Comparison of ENCODE assay signal across 20 cellular contexts in genomic region chr15:32837935-32838334, GRCh38.
A peak's percentile ranks its signal among the peaks of the same experiment; 100 is the strongest.
DNase-seq lines count a peak whose midpoint lies in the region; ATAC-seq, FAIRE-seq and TF ChIP-seq lines count a peak whose summit lies in the region.
"Had no signal": no experiment of that assay in that cellular context is flagged by ENCODE, and none has a peak within 500 bp of the region (broad histone marks: within the 10 kb centered on the region; RNA-seq: fewer than 3 reads in every experiment).

No MANE protein-coding gene starts in this region.

- H3K36me3 ChIP-seq in IMR-90 (ENCODE audit: control insufficient read depth, insufficient read depth, low read length): peaks cover 4% of the 10 kb centered on the region
- no peaks in the 10 kb centered on the region for H3K36me3 ChIP-seq in astrocyte (ENCODE audit: insufficient read depth, low read length)

- peak overlapping the region; percentile 92 for H3K14ac ChIP-seq in IMR-90 (replicated peaks; ENCODE audit: low read depth, low read length)

- dilution Hi-C loops in IMR-90 (cut with HindIII; ENCODE audit: low sequenced_read_pairs, unreplicated experiment): no loop called here

- H3K9me3 ChIP-seq in A549 (no peaks in the 10 kb centered on the region), IMR-90 (ENCODE audit: control insufficient read depth, insufficient read depth, low read length) (no peaks in the 10 kb centered on the region), astrocyte (ENCODE audit: insufficient read depth, low read depth, low read length) (no peaks in the 10 kb centered on the region)

- TF ChIP-seq EP300 in A549 (IDR thresholded peaks at IDR 0.05): no peak

- no peaks in the 10 kb centered on the region for H4K20me1 ChIP-seq in IMR-90 (ENCODE audit: insufficient read depth, low read length)
- H4K20me1 ChIP-seq in astrocyte (ENCODE audit: insufficient read depth, low read length): no peaks in the 10 kb centered on the region

- H3K4me1 ChIP-seq in A549 (peaks cover 35% of the 10 kb centered on the region), IMR-90 (ENCODE audit: control insufficient read depth, insufficient read depth, low read length) (peaks cover 24% of the 10 kb centered on the region), astrocyte (ENCODE audit: insufficient read depth, low read length) (peaks cover 38% of the 10 kb centered on the region)

- H4K8ac ChIP-seq in IMR-90 (ENCODE audit: low read depth in 2 of 2, low read length in 2 of 2): peak overlapping the region; percentile 48 to 96

- H3K18ac ChIP-seq in IMR-90 (ENCODE audit: low read depth, low read length): peak overlapping the region; percentile 64

- H2AK9ac ChIP-seq in IMR-90 (replicated peaks; ENCODE audit: low read depth, low read length, poor library complexity): no peak overlapping the region

- H2BK5ac ChIP-seq in IMR-90 (ENCODE audit: low read depth, low read length, poor library complexity, severe bottlenecking): peak overlapping the region; percentile 100

- H3K4me2 ChIP-seq in A549 (peak overlapping the region; percentile 50; the same call in 2 of the 3 replicates), IMR-90 (ENCODE audit: low read depth, low read length) (no peak overlapping the region), astrocyte (ENCODE audit: low read length) (peak overlapping the region; percentile 16)
- H3K4me2 ChIP-seq: BLaER1 treated with 17β-estradiol and CSF1 and Interleukin-3, amounts not matched to agents 10 nM and 100 nM had no signal

- H3K56ac ChIP-seq in IMR-90 (ENCODE audit: extremely low read depth, insufficient read depth, low read length): 0 out of 2 replicates have a peak overlapping the region, but pooled peaks have one; percentile 19

- no peak for TF ChIP-seq POLR2A in A549 (IDR thresholded peaks at IDR 0.05; ENCODE audit: low read length)
- no peak for TF ChIP-seq POLR2A in IMR-90 (IDR thresholded peaks at IDR 0.05; ENCODE audit: low read depth, low read length)

- no peak overlapping the region for H3K4me3 Mint-ChIP-seq in astrocyte (ENCODE audit: unreplicated experiment)
- H3K4me3 Mint-ChIP-seq: CD8-positive, alpha-beta memory T cell; H9 had no signal

- H3K9me1 ChIP-seq in IMR-90 (ENCODE audit: insufficient read depth, low read length): peaks cover 27% of the 10 kb centered on the region

- no peak overlapping the region for H3K4me3 ChIP-seq in A549
- no peak overlapping the region for H3K4me3 ChIP-seq in IMR-90 (ENCODE audit: insufficient read depth, low read depth, low read length)
- H3K4me3 ChIP-seq in astrocyte (ENCODE audit: insufficient read depth, low read depth, low read length): no peak overlapping the region
- H3K4me3 ChIP-seq: BLaER1 treated with 17β-estradiol and CSF1 and Interleukin-3, amounts not matched to agents 10 nM and 100 nM; K562 had no signal

- no peak for ATAC-seq in A549
- no peak for ATAC-seq in IMR-90 (ENCODE audit: low read depth)
- no peak for ATAC-seq in HG02870 (IDR thresholded peaks at IDR 0.05; ENCODE audit: unreplicated experiment)
- no peak for ATAC-seq in HG02623 (IDR thresholded peaks at IDR 0.05; ENCODE audit: unreplicated experiment)
- ATAC-seq: K562 had no signal

- H3K27ac ChIP-seq in A549: peak overlapping the region; percentile 59 to 73; a peak in 5 of 6 replicates
- peak overlapping the region; percentile 67 for H3K27ac ChIP-seq in IMR-90 (ENCODE audit: insufficient read depth, low read length)
- peak overlapping the region; percentile 55 for H3K27ac ChIP-seq in astrocyte (ENCODE audit: low read depth, low read length)
- H3K27ac ChIP-seq in layer of hippocampus (ENCODE audit: low read depth, low read length): peak overlapping the region; percentile 77
- H3K27ac ChIP-seq: BLaER1 treated with 17β-estradiol and CSF1 and Interleukin-3, amounts not matched to agents 10 nM and 100 nM had no signal

- in situ Hi-C loops in IMR-90 (cut with MboI; ENCODE audit: low sequenced_read_pairs): no loop called here

- peaks cover 2% of the 10 kb centered on the region for H3K9me3 Mint-ChIP-seq in astrocyte (ENCODE audit: unreplicated experiment)
- H3K9me3 Mint-ChIP-seq: CD8-positive, alpha-beta memory T cell; H9 had no signal

- FAIRE-seq in A549 (lab: Jason Lieb, UNC) (no peak), astrocyte (lab: Jason Lieb, UNC) (no peak)
- FAIRE-seq: D721Med, GM12892, GM18507, K562 had no signal

- intact Hi-C loops in IMR-90 (cut with micrococcal nuclease): no loop called here

- H2AFZ ChIP-seq in IMR-90 (replicated peaks; ENCODE audit: low read length, poor library complexity) (no peak overlapping the region), astrocyte (ENCODE audit: low read depth, low read length) (no peak overlapping the region)

- peak overlapping the region; percentile 83 for H2BK20ac ChIP-seq in IMR-90 (ENCODE audit: low read depth, low read length)

- H3K23ac ChIP-seq in IMR-90 (ENCODE audit: low read depth, low read length): peak overlapping the region; percentile 86

- 90% methylated on average over 8 of the region's 8 CpGs for WGBS in A549 (ENCODE audit: missing lambda C conversion rate)
- WGBS in IMR-90 (ENCODE audit: extremely low coverage in 2 of 2, insufficient read length in 1 of 2), 2 experiments: 94% methylated on average over 7 of the region's 8 CpGs; no CpG with 5 or more reads in 1 of the 2 experiments

- CTCF ChIA-PET in A549 (lab: Yijun Ruan, JAX) (interaction anchor here (1.0 to 6.6 kb wide), 5 partner anchors 11 to 187 kb away, joined by 4 to 57 read pairs (median 7); no protein-coding TSS in a partner anchor), IMR-90 (lab: Yijun Ruan, JAX) (no interaction called here)

- H3K4ac ChIP-seq in IMR-90 (ENCODE audit: low read depth, low read length): peak overlapping the region; percentile 89

- peak overlapping the region; percentile 25; the same call in 2 of the 3 replicates for H2BK15ac ChIP-seq in IMR-90 (ENCODE audit: low read depth, low read length)

- H2BK120ac ChIP-seq in IMR-90 (ENCODE audit: low read depth, low read length): peak overlapping the region; percentile 81

- H3K27me3 Mint-ChIP-seq in astrocyte (ENCODE audit: low read depth, unreplicated experiment): no peaks in the 10 kb centered on the region

- H4K91ac ChIP-seq in IMR-90 (ENCODE audit: insufficient read depth, low read depth, low read length): peak overlapping the region; percentile 99

- no peak overlapping the region for H3K27ac Mint-ChIP-seq in astrocyte (ENCODE audit: unreplicated experiment)
- H3K27ac Mint-ChIP-seq: H9 had no signal

- H3K36me3 Mint-ChIP-seq in astrocyte (ENCODE audit: low read depth, unreplicated experiment): peaks cover under 1% of the 10 kb centered on the region

- TF ChIP-seq RAD21 in A549 (conservative IDR thresholded peaks at IDR 0.05 in 1 of 2, IDR thresholded peaks at IDR 0.05 in 1 of 2) (no peak), IMR-90 (IDR thresholded peaks at IDR 0.05; ENCODE audit: low read length) (no peak)

- H3K9ac ChIP-seq in IMR-90 (ENCODE audit: low read depth, low read length) (peak overlapping the region; percentile 3; the same call in 1 of the 2 replicates), astrocyte (ENCODE audit: low read length) (peak overlapping the region; percentile 4)
- H3K9ac ChIP-seq: BLaER1 treated with 17β-estradiol and CSF1 and Interleukin-3, amounts not matched to agents 10 nM and 100 nM had no signal

- H3K4me1 Mint-ChIP-seq in astrocyte (ENCODE audit: low read depth, unreplicated experiment): peaks cover 34% of the 10 kb centered on the region
- H3K4me1 Mint-ChIP-seq: CD8-positive, alpha-beta memory T cell had no signal

- peaks cover 62 to 82% of the 10 kb centered on the region in 2 experiments for H3K79me1 ChIP-seq in IMR-90 (ENCODE audit: low read depth in 1 of 2, low read length in 2 of 2)

- H2AK5ac ChIP-seq in IMR-90 (ENCODE audit: low read depth, low read length): peak overlapping the region; percentile 47

- DNase-seq in A549 (ENCODE audit: low read depth in 1 of 2, low spot score in 1 of 2) (no peak), IMR-90 (no peak), astrocyte (ENCODE audit: low read depth) (no peak), nucleus accumbens (lab: John Stamatoyannopoulos, UW) (no peak)
- DNase-seq in stimulated activated CD4-positive, alpha-beta T cell treated with anti-CD3 and anti-CD28 coated beads, Interleukin-2, amount 100 ng/mL, for 24 hours: no peak
- DNase-seq: CD8-positive, alpha-beta memory T cell; H9; NCI-H1105; NCI-H2171 treated with DMSO at 0.1 percent for 48 hours; NCI-H446; OCI-M1; SIG-M5 had no signal

- no TSS peak for BruUV-seq in IMR-90 (replicated peaks; lab: Mats Ljungman, UMichigan)

- H4K5ac ChIP-seq in IMR-90 (ENCODE audit: low read depth, low read length): peak overlapping the region; percentile 71

- no peak for TF ChIP-seq CTCF in A549 (IDR thresholded peaks at IDR 0.05)
- TF ChIP-seq CTCF in IMR-90 (conservative IDR thresholded peaks at IDR 0.05; ENCODE audit: low read depth, low read length): no peak
- TF ChIP-seq CTCF in astrocyte (IDR thresholded peaks at IDR 0.05; ENCODE audit: insufficient read depth, low read depth, low read length): no peak

- POLR2A ChIA-PET in A549 (lab: Yijun Ruan, JAX) (no interaction called here), IMR-90 (lab: Charles Lee; ENCODE audit: unreplicated experiment) (no interaction called here)

- H3K79me2 ChIP-seq in astrocyte (ENCODE audit: insufficient read depth, low read length): no peaks in the 10 kb centered on the region

- H3K27me3 ChIP-seq in IMR-90 (ENCODE audit: control insufficient read depth, insufficient read depth, low read length): no peaks in the 10 kb centered on the region
- no peaks in the 10 kb centered on the region for H3K27me3 ChIP-seq in astrocyte (ENCODE audit: insufficient read depth, low read length)
- H3K27me3 ChIP-seq in layer of hippocampus (ENCODE audit: control insufficient read depth, insufficient read depth, low read length): no peaks in the 10 kb centered on the region
- H3K27me3 ChIP-seq: BLaER1 treated with 17β-estradiol and CSF1 and Interleukin-3, amounts not matched to agents 10 nM and 100 nM had no signal

TF ChIP-seq in A549, 52 proteins besides CTCF, POLR2A, EP300 and RAD21:
- TF ChIP-seq EHF (CRISPR knock-in tag; IDR thresholded peaks at IDR 0.05): no peak
- no peak for TF ChIP-seq ATOH8 (CRISPR knock-in tag; IDR thresholded peaks at IDR 0.05; ENCODE audit: low read depth)

TF ChIP-seq in IMR-90, 13 proteins besides CTCF, POLR2A, EP300 and RAD21 (continues in another document):
- TF ChIP-seq MAZ (IDR thresholded peaks at IDR 0.05; ENCODE audit: borderline replicate concordance, low read depth, low read length): no peak
- no peak for TF ChIP-seq USF2 (IDR thresholded peaks at IDR 0.05; ENCODE audit: low read depth, low read length)
- TF ChIP-seq MAFK (IDR thresholded peaks at IDR 0.05; ENCODE audit: low read depth, low read length): no peak
- no peak for TF ChIP-seq RCOR1 (IDR thresholded peaks at IDR 0.05; ENCODE audit: insufficient replicate concordance, low read length)
- no peak for TF ChIP-seq BHLHE40 (IDR thresholded peaks at IDR 0.05; ENCODE audit: low read depth, low read length)
- TF ChIP-seq SMC3 (IDR thresholded peaks at IDR 0.05; ENCODE audit: low read depth, low read length): no peak
